Comparison of ENCODE assay signal across 1 cellular context in genomic region chr5:68080282-68081050, GRCh38.
TF ChIP-seq lines count a peak whose summit lies in the region.

No MANE protein-coding gene starts in this region.

TF ChIP-seq in HepG2, 621 proteins besides CTCF, POLR2A, EP300 and RAD21 (continued from another document and continues in another):
- peak; percentile 69; the same call in 1 of the 2 replicates for TF ChIP-seq ATF2 (CRISPR knock-in tag; IDR thresholded peaks at IDR 0.05)
- TF ChIP-seq, protein P1, sequence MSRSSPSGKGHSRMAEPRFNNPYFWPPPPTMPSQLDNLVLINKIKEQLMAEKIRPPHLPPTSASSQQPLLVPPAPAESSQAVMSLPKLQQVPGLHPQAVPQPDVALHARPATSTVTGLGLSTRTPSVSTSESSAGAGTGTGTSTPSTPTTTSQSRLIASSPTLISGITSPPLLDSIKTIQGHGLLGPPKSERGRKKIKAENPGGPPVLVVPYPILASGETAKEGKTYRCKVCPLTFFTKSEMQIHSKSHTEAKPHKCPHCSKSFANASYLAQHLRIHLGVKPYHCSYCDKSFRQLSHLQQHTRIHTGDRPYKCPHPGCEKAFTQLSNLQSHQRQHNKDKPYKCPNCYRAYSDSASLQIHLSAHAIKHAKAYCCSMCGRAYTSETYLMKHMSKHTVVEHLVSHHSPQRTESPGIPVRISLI (CRISPR knock-in tag; IDR thresholded peaks at IDR 0.05; ENCODE audit: borderline replicate concordance) = no peak
- no peak for TF ChIP-seq MTF1 (CRISPR knock-in tag; IDR thresholded peaks at IDR 0.05)
- no peak for TF ChIP-seq ZNF274 (CRISPR knock-in tag; IDR thresholded peaks at IDR 0.05)
- TF ChIP-seq GPN1 (CRISPR knock-in tag; IDR thresholded peaks at IDR 0.05; ENCODE audit: borderline replicate concordance) = no peak
- no peak for TF ChIP-seq MLX (CRISPR knock-in tag; IDR thresholded peaks at IDR 0.05)
- TF ChIP-seq, protein P2, sequence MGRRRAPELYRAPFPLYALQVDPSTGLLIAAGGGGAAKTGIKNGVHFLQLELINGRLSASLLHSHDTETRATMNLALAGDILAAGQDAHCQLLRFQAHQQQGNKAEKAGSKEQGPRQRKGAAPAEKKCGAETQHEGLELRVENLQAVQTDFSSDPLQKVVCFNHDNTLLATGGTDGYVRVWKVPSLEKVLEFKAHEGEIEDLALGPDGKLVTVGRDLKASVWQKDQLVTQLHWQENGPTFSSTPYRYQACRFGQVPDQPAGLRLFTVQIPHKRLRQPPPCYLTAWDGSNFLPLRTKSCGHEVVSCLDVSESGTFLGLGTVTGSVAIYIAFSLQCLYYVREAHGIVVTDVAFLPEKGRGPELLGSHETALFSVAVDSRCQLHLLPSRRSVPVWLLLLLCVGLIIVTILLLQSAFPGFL (CRISPR knock-in tag; IDR thresholded peaks at IDR 0.05) = no peak
- TF ChIP-seq, protein P3, sequence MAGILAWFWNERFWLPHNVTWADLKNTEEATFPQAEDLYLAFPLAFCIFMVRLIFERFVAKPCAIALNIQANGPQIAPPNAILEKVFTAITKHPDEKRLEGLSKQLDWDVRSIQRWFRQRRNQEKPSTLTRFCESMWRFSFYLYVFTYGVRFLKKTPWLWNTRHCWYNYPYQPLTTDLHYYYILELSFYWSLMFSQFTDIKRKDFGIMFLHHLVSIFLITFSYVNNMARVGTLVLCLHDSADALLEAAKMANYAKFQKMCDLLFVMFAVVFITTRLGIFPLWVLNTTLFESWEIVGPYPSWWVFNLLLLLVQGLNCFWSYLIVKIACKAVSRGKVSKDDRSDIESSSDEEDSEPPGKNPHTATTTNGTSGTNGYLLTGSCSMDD (CRISPR knock-in tag; IDR thresholded peaks at IDR 0.05) = no peak
- TF ChIP-seq ARNT (IDR thresholded peaks at IDR 0.05) = no peak
- no peak for TF ChIP-seq RFX3 (CRISPR knock-in tag; IDR thresholded peaks at IDR 0.05)
- TF ChIP-seq ZNF12 (CRISPR knock-in tag; IDR thresholded peaks at IDR 0.05) = peak; percentile 36; the same call in 1 of the 2 replicates
- no peak for TF ChIP-seq ZNF24 (IDR thresholded peaks at IDR 0.05)
- TF ChIP-seq SNRNP70 (IDR thresholded peaks at IDR 0.05; ENCODE audit: low read depth, low read length) = no peak
- TF ChIP-seq, protein P4, sequence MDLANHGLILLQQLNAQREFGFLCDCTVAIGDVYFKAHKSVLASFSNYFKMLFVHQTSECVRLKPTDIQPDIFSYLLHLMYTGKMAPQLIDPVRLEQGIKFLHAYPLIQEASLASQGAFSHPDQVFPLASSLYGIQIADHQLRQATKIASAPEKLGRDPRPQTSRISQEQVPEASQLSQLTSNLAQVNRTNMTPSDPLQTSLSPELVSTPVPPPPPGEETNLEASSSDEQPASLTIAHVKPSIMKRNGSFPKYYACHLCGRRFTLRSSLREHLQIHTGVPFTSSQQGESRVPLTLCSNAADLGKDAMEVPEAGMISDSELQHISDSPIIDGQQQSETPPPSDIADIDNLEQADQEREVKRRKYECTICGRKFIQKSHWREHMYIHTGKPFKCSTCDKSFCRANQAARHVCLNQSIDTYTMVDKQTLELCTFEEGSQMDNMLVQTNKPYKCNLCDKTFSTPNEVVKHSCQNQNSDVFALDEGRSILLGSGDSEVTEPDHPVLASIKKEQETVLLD (CRISPR knock-in tag; IDR thresholded peaks at IDR 0.05; ENCODE audit: low read depth) = no peak
- no peak for TF ChIP-seq FOSL1 (CRISPR knock-in tag; IDR thresholded peaks at IDR 0.05; ENCODE audit: borderline replicate concordance)
- no peak for TF ChIP-seq ZNF788 (CRISPR knock-in tag; IDR thresholded peaks at IDR 0.05; ENCODE audit: borderline replicate concordance)
- TF ChIP-seq ZNF337 (CRISPR knock-in tag; IDR thresholded peaks at IDR 0.05; ENCODE audit: borderline replicate concordance, low read depth) = no peak
- TF ChIP-seq PPARG (CRISPR knock-in tag; conservative IDR thresholded peaks at IDR 0.05) = peak; percentile 45; the same call in 1 of the 2 replicates
- peak; percentile 60 for TF ChIP-seq LCORL (IDR thresholded peaks at IDR 0.05)
- TF ChIP-seq LCORL (CRISPR knock-in tag; IDR thresholded peaks at IDR 0.05) = peak; percentile 86; the same call in 1 of the 2 replicates
- TF ChIP-seq MYC (CRISPR knock-in tag; IDR thresholded peaks at IDR 0.05; ENCODE audit: borderline replicate concordance) = no peak
- no peak for TF ChIP-seq ZNF512 (CRISPR knock-in tag; IDR thresholded peaks at IDR 0.05)
- TF ChIP-seq PAWR (CRISPR knock-in tag; IDR thresholded peaks at IDR 0.05; ENCODE audit: borderline replicate concordance) = no peak
- TF ChIP-seq ZNF44 (CRISPR knock-in tag; IDR thresholded peaks at IDR 0.05) = 0 out of 2 replicates have a peak, but pooled peaks have one; percentile 38
- no peak for TF ChIP-seq TBX3 (IDR thresholded peaks at IDR 0.05; ENCODE audit: borderline replicate concordance)
- no peak for TF ChIP-seq BATF2 (CRISPR knock-in tag; IDR thresholded peaks at IDR 0.05)
- TF ChIP-seq ZNF879 (CRISPR knock-in tag; IDR thresholded peaks at IDR 0.05) = no peak
- peak; percentile 97 for TF ChIP-seq SIX4 (CRISPR knock-in tag; IDR thresholded peaks at IDR 0.05)
- no peak for TF ChIP-seq ZEB1 (IDR thresholded peaks at IDR 0.05; ENCODE audit: insufficient replicate concordance, low read depth)
- TF ChIP-seq ZNF577 (CRISPR knock-in tag; IDR thresholded peaks at IDR 0.05; ENCODE audit: borderline replicate concordance, low read depth) = no peak
- no peak for TF ChIP-seq NFKBIZ (CRISPR knock-in tag; IDR thresholded peaks at IDR 0.05)
- TF ChIP-seq NR2C2 (CRISPR knock-in tag; IDR thresholded peaks at IDR 0.05; ENCODE audit: borderline replicate concordance) = peak; percentile 72
- no peak for TF ChIP-seq EED (CRISPR knock-in tag; IDR thresholded peaks at IDR 0.05)
- TF ChIP-seq ISL2 (CRISPR knock-in tag; IDR thresholded peaks at IDR 0.05) = peak; percentile 82
- no peak for TF ChIP-seq ZNF839 (CRISPR knock-in tag; IDR thresholded peaks at IDR 0.05; ENCODE audit: borderline replicate concordance)
- no peak for TF ChIP-seq ZNF343 (CRISPR knock-in tag; IDR thresholded peaks at IDR 0.05)
- TF ChIP-seq EHMT2 (IDR thresholded peaks at IDR 0.05; ENCODE audit: borderline replicate concordance, low read depth, low read length) = no peak; the same call in 1 of the 2 replicates
- no peak for TF ChIP-seq CENPT (CRISPR knock-in tag; IDR thresholded peaks at IDR 0.05; ENCODE audit: low read depth)
- TF ChIP-seq ZFX (CRISPR knock-in tag; IDR thresholded peaks at IDR 0.05; ENCODE audit: low read depth) = no peak
- peak; percentile 71; the same call in 1 of the 2 replicates for TF ChIP-seq REPIN1 (CRISPR knock-in tag; IDR thresholded peaks at IDR 0.05; ENCODE audit: borderline replicate concordance, low read depth)
- TF ChIP-seq ZBTB3 (CRISPR knock-in tag; IDR thresholded peaks at IDR 0.05; ENCODE audit: borderline replicate concordance, low read depth) = no peak
- TF ChIP-seq HHEX (CRISPR knock-in tag; IDR thresholded peaks at IDR 0.05) = 0 out of 2 replicates have a peak, but pooled peaks have one; percentile 39
- peak; percentile 55 for TF ChIP-seq ELF3 (CRISPR knock-in tag; IDR thresholded peaks at IDR 0.05)
- TF ChIP-seq ZNF720 (CRISPR knock-in tag; IDR thresholded peaks at IDR 0.05) = no peak
- peak; percentile 53; the same call in 1 of the 2 replicates for TF ChIP-seq ZSCAN9 (CRISPR knock-in tag; IDR thresholded peaks at IDR 0.05; ENCODE audit: borderline replicate concordance)
- TF ChIP-seq GATAD1 (CRISPR knock-in tag; IDR thresholded peaks at IDR 0.05) = 0 out of 2 replicates have a peak, but pooled peaks have one; percentile 35
- TF ChIP-seq, protein P5, sequence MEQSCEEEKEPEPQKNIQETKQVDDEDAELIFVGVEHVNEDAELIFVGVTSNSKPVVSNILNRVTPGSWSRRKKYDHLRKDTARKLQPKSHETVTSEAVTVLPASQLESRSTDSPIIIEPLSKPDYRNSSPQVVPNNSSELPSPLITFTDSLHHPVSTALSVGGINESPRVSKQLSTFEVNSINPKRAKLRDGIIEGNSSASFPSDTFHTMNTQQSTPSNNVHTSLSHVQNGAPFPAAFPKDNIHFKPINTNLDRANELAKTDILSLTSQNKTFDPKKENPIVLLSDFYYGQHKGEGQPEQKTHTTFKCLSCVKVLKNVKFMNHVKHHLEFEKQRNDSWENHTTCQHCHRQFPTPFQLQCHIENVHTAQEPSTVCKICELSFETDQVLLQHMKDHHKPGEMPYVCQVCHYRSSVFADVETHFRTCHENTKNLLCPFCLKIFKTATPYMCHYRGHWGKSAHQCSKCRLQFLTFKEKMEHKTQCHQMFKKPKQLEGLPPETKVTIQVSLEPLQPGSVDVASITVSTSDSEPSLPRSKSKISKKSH (CRISPR knock-in tag; IDR thresholded peaks at IDR 0.05; ENCODE audit: borderline replicate concordance) = no peak
- no peak for TF ChIP-seq SRSF9 (IDR thresholded peaks at IDR 0.05; ENCODE audit: borderline replicate concordance, insufficient read depth, low read depth, low read length, poor library complexity, severe bottlenecking)
- TF ChIP-seq RFXAP (CRISPR knock-in tag; IDR thresholded peaks at IDR 0.05; ENCODE audit: borderline replicate concordance) = no peak
- no peak; the same call in 1 of the 2 replicates for TF ChIP-seq PITX1 (CRISPR knock-in tag; IDR thresholded peaks at IDR 0.05)
- no peak for TF ChIP-seq TOPORS (CRISPR knock-in tag; IDR thresholded peaks at IDR 0.05)
- TF ChIP-seq, protein P6, sequence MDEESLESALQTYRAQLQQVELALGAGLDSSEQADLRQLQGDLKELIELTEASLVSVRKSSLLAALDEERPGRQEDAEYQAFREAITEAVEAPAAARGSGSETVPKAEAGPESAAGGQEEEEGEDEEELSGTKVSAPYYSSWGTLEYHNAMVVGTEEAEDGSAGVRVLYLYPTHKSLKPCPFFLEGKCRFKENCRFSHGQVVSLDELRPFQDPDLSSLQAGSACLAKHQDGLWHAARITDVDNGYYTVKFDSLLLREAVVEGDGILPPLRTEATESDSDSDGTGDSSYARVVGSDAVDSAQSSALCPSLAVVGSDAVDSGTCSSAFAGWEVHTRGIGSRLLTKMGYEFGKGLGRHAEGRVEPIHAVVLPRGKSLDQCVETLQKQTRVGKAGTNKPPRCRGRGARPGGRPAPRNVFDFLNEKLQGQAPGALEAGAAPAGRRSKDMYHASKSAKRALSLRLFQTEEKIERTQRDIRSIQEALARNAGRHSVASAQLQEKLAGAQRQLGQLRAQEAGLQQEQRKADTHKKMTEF (CRISPR knock-in tag; IDR thresholded peaks at IDR 0.05) = peak; percentile 61
- TF ChIP-seq ZNF18 (CRISPR knock-in tag; IDR thresholded peaks at IDR 0.05; ENCODE audit: insufficient replicate concordance) = peak; percentile 53
- no peak for TF ChIP-seq ZC3H4 (CRISPR knock-in tag; IDR thresholded peaks at IDR 0.05; ENCODE audit: borderline replicate concordance)
- TF ChIP-seq, protein P7, sequence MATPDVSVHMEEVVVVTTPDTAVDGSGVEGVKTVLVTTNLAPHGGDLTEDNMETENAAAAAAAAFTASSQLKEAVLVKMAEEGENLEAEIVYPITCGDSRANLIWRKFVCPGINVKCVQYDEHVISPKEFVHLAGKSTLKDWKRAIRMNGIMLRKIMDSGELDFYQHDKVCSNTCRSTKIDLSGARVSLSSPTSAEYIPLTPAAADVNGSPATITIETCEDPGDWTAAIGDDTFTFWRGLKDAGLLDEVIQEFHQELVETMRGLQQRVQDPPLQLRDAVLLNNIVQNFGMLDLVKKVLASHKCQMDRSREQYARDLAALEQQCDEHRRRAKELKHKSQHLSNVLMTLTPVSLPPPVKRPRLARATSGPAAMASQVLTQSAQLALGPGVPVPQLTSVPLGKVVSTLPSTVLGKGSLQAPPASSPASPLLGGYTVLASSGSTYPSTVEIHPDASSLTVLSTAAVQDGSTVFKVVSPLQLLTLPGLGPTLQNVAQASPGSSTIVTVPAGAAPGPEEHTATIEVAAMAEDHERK (CRISPR knock-in tag; IDR thresholded peaks at IDR 0.05; ENCODE audit: low read depth) = no peak
